ENCODE assay signal across 16 cellular contexts in genomic region chr2:21836261-21836660, GRCh38.
"Had no signal": no experiment of that assay in that cellular context is flagged by ENCODE, and none has a peak within 500 bp of the region (broad histone marks: within the 10 kb centered on the region; RNA-seq: fewer than 3 reads in every experiment).

No MANE protein-coding gene starts in this region.

- H3K4me1 ChIP-seq: suprapubic skin had no signal

- ATAC-seq: activated CD8-positive, alpha-beta T cell treated with anti-CD3 and anti-CD28 coated beads, Interleukin-2, amount 10 ng/mL, durations not matched to agents 7 days and 5 days; activated T-cell treated with anti-CD3 and anti-CD28 coated beads, Interleukin-2, amount 50 U/mL, for 72 hours; left lobe of liver; naive thymus-derived CD8-positive, alpha-beta T cell had no signal

- H3K9me3 ChIP-seq: suprapubic skin had no signal

- DNase-seq: activated B cell treated with CpG ODN at 0.5 μM for 24 hours; activated CD4-positive, alpha-beta T cell treated with anti-CD3 and anti-CD28 coated beads, Interleukin-2, amount 10 ng/mL, durations not matched to agents 24 days and 14 days; activated CD8-positive, alpha-beta memory T cell treated with anti-CD3 and anti-CD28 coated beads, Interleukin-2, amount 50 U/mL, for 4 hours; activated CD8-positive, alpha-beta T cell treated with anti-CD3 and anti-CD28 coated beads, Interleukin-2, amount 10 ng/mL, durations not matched to agents 7 days and 5 days; activated naive CD8-positive, alpha-beta T cell treated with anti-CD3 and anti-CD28 coated beads, Interleukin-2, amount 10 ng/mL, durations not matched to agents 7 days and 5 days; activated T-cell treated with anti-CD3 and anti-CD28 coated beads, Interleukin-2, amount 50 U/mL, for 72 hours; aorta; cerebellar nuclear complex; effector memory CD4-positive, alpha-beta T cell; naive thymus-derived CD8-positive, alpha-beta T cell; stimulated activated CD4-positive, alpha-beta T cell treated with anti-CD3 and anti-CD28 coated beads, Interleukin-4, amount 100 ng/mL, for 4 hours; stimulated activated CD8-positive, alpha-beta memory T cell treated with anti-CD3 and anti-CD28 coated beads, Interleukin-4, amount 100 ng/mL, for 48 hours; stimulated activated naive CD4-positive, alpha-beta T cell treated with Interleukin-2 at 50 U/mL for 16 hours had no signal

- H3K27ac ChIP-seq: skin epidermis, suprapubic skin had no signal

- H3K4me3 ChIP-seq: skin epidermis, suprapubic skin had no signal

- H3K36me3 ChIP-seq: suprapubic skin had no signal

- H3K27me3 ChIP-seq: suprapubic skin had no signal
